Comparison of ENCODE assay signal across 14 cellular contexts in genomic region chr16:9125658-9126492, GRCh38. TPM values are rescaled to one million over a fixed set of nuclear protein-coding genes. Genes with fewer than 3 reads are reported as not detected.
DNase-seq lines count a peak whose midpoint lies in the region; ATAC-seq and TF ChIP-seq lines count a peak whose summit lies in the region.
"Had no signal": no experiment of that assay in that cellular context is flagged by ENCODE, and none has a peak within 500 bp of the region (broad histone marks: within the 10 kb centered on the region; RNA-seq: fewer than 3 reads in every experiment).

No MANE protein-coding gene starts in this region.

- peaks cover 7% of the 10 kb centered on the region for H3K36me3 ChIP-seq in CD8-positive, alpha-beta T cell (ENCODE audit: insufficient read depth, low read length)
- H3K36me3 ChIP-seq in effector memory CD4-positive, alpha-beta T cell (ENCODE audit: control insufficient read depth, insufficient read depth, low read length), result peaks cover 4% of the 10 kb centered on the region
- peaks cover 27 to 33% of the 10 kb centered on the region in 2 experiments for H3K36me3 ChIP-seq in trophoblast cell (ENCODE audit: control insufficient read depth in 1 of 2, insufficient read depth in 2 of 2, low read length in 2 of 2)

- no peak overlapping the region for H3K4ac ChIP-seq in trophoblast cell (ENCODE audit: low read depth, low read length)

- H3K4me3 ChIP-seq in CD8-positive, alpha-beta T cell (ENCODE audit: low read depth, low read length), result no peak overlapping the region
- no peak overlapping the region for H3K4me3 ChIP-seq in effector memory CD4-positive, alpha-beta T cell (ENCODE audit: insufficient read depth, low read depth, low read length, poor library complexity, severe bottlenecking)
- H3K4me3 ChIP-seq in trophoblast cell (ENCODE audit: low read depth, low read length), result no peak overlapping the region

- H4K12ac ChIP-seq in trophoblast cell (ENCODE audit: low read depth, low read length), result no peak overlapping the region

- peak overlapping the region; percentile 82 for H3K27ac Mint-ChIP-seq in CD8-positive, alpha-beta T cell

- H3K23ac ChIP-seq in trophoblast cell (ENCODE audit: low read length), result no peak overlapping the region

- peaks cover 39% of the 10 kb centered on the region for H3K36me3 Mint-ChIP-seq in CD8-positive, alpha-beta T cell

- POLR2A ChIA-PET in CD8-positive, alpha-beta T cell (lab: Charles Lee), result interaction anchor here (1.5 kb wide), 1 partner anchor 25 kb away, joined by 3 read pairs; no protein-coding TSS in a partner anchor
- POLR2A ChIA-PET in RWPE1 (lab: Yijun Ruan, JAX; ENCODE audit: low non-redundant PET), result no interaction called here

- peak overlapping the region; percentile 14 for H2BK5ac ChIP-seq in trophoblast cell (ENCODE audit: low read depth, low read length, poor library complexity)

- no peaks in the 10 kb centered on the region for H3K9me3 Mint-ChIP-seq in CD8-positive, alpha-beta T cell

- peak overlapping the region; percentile 14 for H4K8ac ChIP-seq in trophoblast cell (ENCODE audit: low read depth, low read length)

- no peak overlapping the region for H3K4me2 ChIP-seq in trophoblast cell (ENCODE audit: low read length)
- H3K4me2 ChIP-seq: KMS-11 had no signal

- intact Hi-C loops in CD8-positive, alpha-beta T cell (cut with DNase I, micrococcal nuclease), result loop anchor here (2.0 to 5.0 kb wide), 2 partner anchors 34 to 35 kb away; partner anchors contain the start of gene HAPSTR1 (in 2 of the 2)

- H3K14ac ChIP-seq in trophoblast cell (ENCODE audit: low read length), result peak overlapping the region; percentile 19

- no peak overlapping the region for H3K27ac ChIP-seq in CD8-positive, alpha-beta T cell (ENCODE audit: low read depth, low read length)
- H3K27ac ChIP-seq in RWPE1, result peak overlapping the region; percentile 68
- H3K27ac ChIP-seq in effector memory CD4-positive, alpha-beta T cell (ENCODE audit: insufficient read depth, low read length, poor library complexity, severe bottlenecking), result peak overlapping the region; percentile 15
- H3K27ac ChIP-seq in trophoblast cell (ENCODE audit: low read depth, low read length), result peak overlapping the region; percentile 63
- H3K27ac ChIP-seq: KMS-11 had no signal

- peak in 1 of 7 experiments; percentile 48 for DNase-seq in CD8-positive, alpha-beta T cell
- DNase-seq in RWPE1 (ENCODE audit: low spot score), result no peak
- DNase-seq in effector memory CD4-positive, alpha-beta T cell, result no peak
- no peak for DNase-seq in trophoblast cell
- no peak for DNase-seq in DMS114 treated with DMSO at 0.1 percent for 48 hours (lab: John Stamatoyannopoulos, UW; ENCODE audit: unreplicated experiment)
- no peak for DNase-seq in GM03348 (ENCODE audit: low spot score)
- DNase-seq: islet precursor cell; NCI-H187; NCI-H748 treated with DMSO at 0.1 percent for 48 hours; retina; stimulated activated CD4-positive, alpha-beta T cell treated with anti-CD3 and anti-CD28 coated beads, Interleukin-4, amount 100 ng/mL, for 4 hours had no signal

- no CpG with 5 or more reads among the region's 17 CpGs for WGBS in trophoblast cell (ENCODE audit: extremely low coverage, insufficient coverage, insufficient read length)

- CTCF ChIA-PET in CD8-positive, alpha-beta T cell (lab: Charles Lee), result interaction anchor here (4.4 kb wide), 1 partner anchor 12 kb away, joined by 25 read pairs; no protein-coding TSS in a partner anchor
- CTCF ChIA-PET in RWPE1 (lab: Yijun Ruan, JAX), result interaction anchor here (0.6 to 1.1 kb wide), 4 partner anchors 8 to 93 kb away, joined by 3 to 9 read pairs (median 4); no protein-coding TSS in a partner anchor

- peaks cover 2% of the 10 kb centered on the region for H3K79me2 ChIP-seq in trophoblast cell (ENCODE audit: control insufficient read depth, insufficient read depth, low read length, poor library complexity)

- H4K91ac ChIP-seq in trophoblast cell (ENCODE audit: low read depth, low read length), result peak overlapping the region; percentile 42

- no peak overlapping the region for H3K9ac ChIP-seq in trophoblast cell (ENCODE audit: low read length)
- H3K9ac ChIP-seq: KMS-11 had no signal

- peaks cover 40% of the 10 kb centered on the region for H3K4me1 ChIP-seq in CD8-positive, alpha-beta T cell (ENCODE audit: insufficient read depth, low read length)
- H3K4me1 ChIP-seq in effector memory CD4-positive, alpha-beta T cell (ENCODE audit: control insufficient read depth, insufficient read depth, low read length, poor library complexity, severe bottlenecking), result peaks cover 19% of the 10 kb centered on the region
- H3K4me1 ChIP-seq in trophoblast cell (ENCODE audit: control insufficient read depth in 1 of 2, insufficient read depth in 2 of 2, low read length in 2 of 2), result peaks cover 27 to 32% of the 10 kb centered on the region in 2 experiments

- H2BK12ac ChIP-seq in trophoblast cell (ENCODE audit: low read length), result no peak overlapping the region

- peak; percentile 41 for ATAC-seq in CD8-positive, alpha-beta T cell
- no peak for ATAC-seq in HG02938 (IDR thresholded peaks at IDR 0.05; ENCODE audit: unreplicated experiment)
- ATAC-seq: Right ventricle myocardium inferior had no signal

- no peak for TF ChIP-seq CTCF in CD8-positive, alpha-beta T cell (IDR thresholded peaks at IDR 0.05)
- no peak for TF ChIP-seq CTCF in RWPE1 (conservative IDR thresholded peaks at IDR 0.05; ENCODE audit: low read depth)

- no peak overlapping the region for H2BK120ac ChIP-seq in trophoblast cell (ENCODE audit: insufficient read depth, low read length, poor library complexity)

- H2AK5ac ChIP-seq in trophoblast cell (ENCODE audit: low read length), result no peak overlapping the region

- no peak overlapping the region for H2AFZ ChIP-seq in trophoblast cell (ENCODE audit: insufficient read depth, low read length, poor library complexity)

- no peaks in the 10 kb centered on the region for H3K9me3 ChIP-seq in CD8-positive, alpha-beta T cell (ENCODE audit: low read length)
- H3K9me3 ChIP-seq in effector memory CD4-positive, alpha-beta T cell (ENCODE audit: control insufficient read depth, low read length), result no peaks in the 10 kb centered on the region
- peaks cover 3% of the 10 kb centered on the region for H3K9me3 ChIP-seq in trophoblast cell (ENCODE audit: insufficient read depth, low read depth, low read length)

- no peaks in the 10 kb centered on the region for H3K27me3 Mint-ChIP-seq in CD8-positive, alpha-beta T cell (ENCODE audit: low read depth)

- peaks cover 61% of the 10 kb centered on the region for H3K4me1 Mint-ChIP-seq in CD8-positive, alpha-beta T cell (ENCODE audit: low read depth)

- no peak overlapping the region for H3K4me3 Mint-ChIP-seq in CD8-positive, alpha-beta T cell

- H3K27me3 ChIP-seq in CD8-positive, alpha-beta T cell (ENCODE audit: insufficient read depth, low read length), result no peaks in the 10 kb centered on the region
- no peaks in the 10 kb centered on the region for H3K27me3 ChIP-seq in effector memory CD4-positive, alpha-beta T cell (replicated peaks; ENCODE audit: control insufficient read depth, insufficient read depth, low read length, poor library complexity, severe bottlenecking)
- no peaks in the 10 kb centered on the region for H3K27me3 ChIP-seq in trophoblast cell (ENCODE audit: insufficient read depth, low read length)

- peak overlapping the region; percentile 42 for H3K18ac ChIP-seq in trophoblast cell (ENCODE audit: low read length)

- peaks cover 8% of the 10 kb centered on the region for H3K79me1 ChIP-seq in trophoblast cell (ENCODE audit: low read length)

RNA-seq across cellular contexts. Expression of gene HAPSTR1, which starts 34.4 kb away (rescaled TPM):
- total RNA-seq in CD8-positive, alpha-beta T cell, result 100 to 1,000 TPM; 189 to 191 TPM
- 60.4 and 60.6 TPM in 2 replicates for polyA plus RNA-seq in trophoblast cell (2013)
